23 cellular contexts compared by ENCODE assay signal in the genomic region with DNA sequence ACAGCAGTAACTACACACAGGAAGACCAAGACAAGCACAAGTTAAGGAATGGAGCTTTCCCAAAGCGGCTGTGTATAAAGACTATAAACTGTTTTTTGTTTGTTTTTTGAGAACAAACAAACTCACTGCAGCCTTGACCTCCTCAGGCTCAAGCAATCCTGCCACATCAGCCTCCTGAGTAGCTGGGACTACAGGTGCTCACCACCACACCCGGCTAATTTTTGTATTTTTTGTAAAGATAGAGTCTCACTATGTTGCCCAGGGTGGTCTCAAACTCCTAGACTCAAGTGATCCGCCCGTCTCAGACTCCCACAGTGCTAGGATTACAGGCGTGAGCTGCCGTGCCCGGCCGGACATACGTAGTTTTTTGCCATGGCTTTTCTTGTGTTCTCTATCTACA. TPM values are rescaled to one million over a fixed set of nuclear protein-coding genes. Genes with fewer than 3 reads are reported as not detected.
"Had no signal": no experiment of that assay in that cellular context is flagged by ENCODE, and none has a peak within 500 bp of the region (broad histone marks: within the 10 kb centered on the region; RNA-seq: fewer than 3 reads in every experiment).

No MANE protein-coding gene starts in this region.

- DNase-seq: activated CD4-positive, alpha-beta T cell treated with anti-CD3 and anti-CD28 coated beads for 36 hours; activated CD4-positive, CD25-positive, alpha-beta regulatory T cell; activated CD8-positive, alpha-beta memory T cell treated with anti-CD3 and anti-CD28 coated beads for 24 hours; activated gamma-delta T cell treated with Interleukin-2 at 50 U/mL for 16 hours; activated naive CD4-positive, alpha-beta T cell treated with anti-CD3 and anti-CD28 coated beads, Interleukin-2, amount 50 U/mL, for 16 hours; amniotic stem cell; effector CD4-positive, alpha-beta T cell; islet precursor cell; left ventricle myocardium superior; nephron progenitor cell; ovary; psoas muscle; stimulated activated CD4-positive, alpha-beta T cell treated with anti-CD3 and anti-CD28 coated beads, Interleukin-1b, Interleukin-23, amount 100 ng/mL, for 48 hours; stimulated activated naive B cell treated with anti-CD40 and anti-IgM and Interleukin-4, amounts not matched to agents 10 μg/mL and 1 μg/mL and 100 μg/mL, for 72 hours had no signal

- H3K4me3 Mint-ChIP-seq: activated CD4-positive, alpha-beta T cell treated with anti-CD3 and anti-CD28 coated beads for 36 hours; central memory CD8-positive, alpha-beta T cell; dendritic cell treated with granulocyte-macrophage colony-stimulating factor and Interleukin-4, amounts not matched to agents 40 ng/mL and 50 ng/mL, for 4 days; nephron progenitor cell; stimulated activated naive B cell treated with anti-CD40 and anti-IgM and Interleukin-4, amounts not matched to agents 10 μg/mL and 1 μg/mL and 100 μg/mL, for 72 hours had no signal

- H3K9me3 Mint-ChIP-seq: central memory CD8-positive, alpha-beta T cell; dendritic cell treated with granulocyte-macrophage colony-stimulating factor and Interleukin-4, amounts not matched to agents 40 ng/mL and 50 ng/mL, for 4 days; nephron progenitor cell; stimulated activated naive B cell treated with anti-CD40 and anti-IgM and Interleukin-4, amounts not matched to agents 10 μg/mL and 1 μg/mL and 100 μg/mL, for 72 hours had no signal

- H2AFZ ChIP-seq: hepatocyte had no signal

- ATAC-seq: activated CD4-positive, alpha-beta T cell treated with anti-CD3 and anti-CD28 coated beads for 36 hours; gastroesophageal sphincter; left ventricle myocardium superior; psoas muscle; stimulated activated naive B cell treated with anti-CD40 and anti-IgM and Interleukin-4, amounts not matched to agents 10 μg/mL and 1 μg/mL and 100 μg/mL, for 72 hours had no signal

- H3K9me3 ChIP-seq: gastroesophageal sphincter, ovary, psoas muscle, tibial nerve had no signal

- H3K27me3 ChIP-seq: gastroesophageal sphincter, hepatocyte, ovary, tibial nerve had no signal

- H3K4me3 ChIP-seq: gastroesophageal sphincter, hepatocyte, ovary, psoas muscle, smooth muscle cell, tibial nerve had no signal

- H3K27me3 Mint-ChIP-seq: activated CD4-positive, alpha-beta T cell treated with anti-CD3 and anti-CD28 coated beads for 36 hours; central memory CD8-positive, alpha-beta T cell; dendritic cell treated with granulocyte-macrophage colony-stimulating factor and Interleukin-4, amounts not matched to agents 40 ng/mL and 50 ng/mL, for 4 days; stimulated activated naive B cell treated with anti-CD40 and anti-IgM and Interleukin-4, amounts not matched to agents 10 μg/mL and 1 μg/mL and 100 μg/mL, for 72 hours had no signal

- H3K4me2 ChIP-seq: hepatocyte, smooth muscle cell had no signal

- H3K36me3 ChIP-seq: ovary had no signal

- H3K27ac ChIP-seq: gastroesophageal sphincter, ovary, psoas muscle, tibial nerve had no signal

- H3K27ac Mint-ChIP-seq: activated CD4-positive, alpha-beta T cell treated with anti-CD3 and anti-CD28 coated beads for 36 hours; dendritic cell treated with granulocyte-macrophage colony-stimulating factor and Interleukin-4, amounts not matched to agents 40 ng/mL and 50 ng/mL, for 4 days; nephron progenitor cell; stimulated activated naive B cell treated with anti-CD40 and anti-IgM and Interleukin-4, amounts not matched to agents 10 μg/mL and 1 μg/mL and 100 μg/mL, for 72 hours had no signal

RNA-seq across cellular contexts. Expression of a gene that starts 4.1 kb away (rescaled TPM):
- total RNA-seq: astrocyte, left ventricle myocardium superior, temporal lobe, tibial nerve, ureter had no signal
